Comparison of ENCODE assay signal across 12 cellular contexts in genomic region chr11:82756765-82757650, GRCh38. TPM values are rescaled to one million over a fixed set of nuclear protein-coding genes. Genes with fewer than 3 reads are reported as not detected.
DNase-seq lines count a peak whose midpoint lies in the region; ATAC-seq and TF ChIP-seq lines count a peak whose summit lies in the region.
"Had no signal": no experiment of that assay in that cellular context is flagged by ENCODE, and none has a peak within 500 bp of the region (broad histone marks: within the 10 kb centered on the region; RNA-seq: fewer than 3 reads in every experiment).

No MANE protein-coding gene starts in this region.

- no peaks in the 10 kb centered on the region for H3K36me3 Mint-ChIP-seq in CD8-positive, alpha-beta memory T cell
- no peaks in the 10 kb centered on the region for H3K36me3 Mint-ChIP-seq in neural progenitor cell

- H3K9me3 Mint-ChIP-seq in CD8-positive, alpha-beta memory T cell, result peaks cover 0 to under 1% (median 0%) of the 10 kb centered on the region in 5 donors
- peaks cover 9% of the 10 kb centered on the region for H3K9me3 Mint-ChIP-seq in neural progenitor cell
- H3K9me3 Mint-ChIP-seq: activated T-helper 1 cell treated with anti-CD3 and anti-CD28 coated beads, Interleukin-12 subunit alpha, Interleukin-12 subunit beta, Interleukin-2, Interleukin-4 antibody, amounts not matched to agents 30 ng/mL and 10 ng/mL and 1 ng/mL, durations not matched to agents 14 hours and 24 hours and 36 hours had no signal

- dilution Hi-C loops in mammary epithelial cell (cut with HindIII; ENCODE audit: low sequenced_read_pairs), result no loop called here

- in situ Hi-C loops in mammary epithelial cell (cut with MboI; ENCODE audit: low sequenced_read_pairs in 2 of 2), result no loop called here

- TF ChIP-seq POLR2A in body of pancreas (IDR thresholded peaks at IDR 0.05), result no peak

- WGBS in body of pancreas, 2 donors, result 21 to 36% methylated on average over 7 to 8 of the region's 8 CpGs
- WGBS in mammary epithelial cell (ENCODE audit: low coverage, missing lambda C conversion rate), result 46% methylated on average over 8 of the region's 8 CpGs

- peak overlapping the region; percentile 35 for H3K4me3 ChIP-seq in CD8-positive, alpha-beta memory T cell (ENCODE audit: low read length)
- H3K4me3 ChIP-seq in body of pancreas (no peak overlapping the region), neural progenitor cell (no peak overlapping the region), mammary epithelial cell (replicated peaks in 1 of 3; ENCODE audit: insufficient read depth in 1 of 3, low read depth in 2 of 3, low read length in 3 of 3) (no peak overlapping the region)
- H3K4me3 ChIP-seq: colonic mucosa had no signal

- H3K4me1 ChIP-seq in CD8-positive, alpha-beta memory T cell (ENCODE audit: insufficient read depth, low read length), result peaks cover 19% of the 10 kb centered on the region
- H3K4me1 ChIP-seq in body of pancreas (peaks cover 24% of the 10 kb centered on the region), neural progenitor cell (peaks cover 4% of the 10 kb centered on the region), mammary epithelial cell (ENCODE audit: insufficient read depth, low read length) (no peaks in the 10 kb centered on the region)
- H3K4me1 ChIP-seq: colonic mucosa had no signal

- H3K4me2 ChIP-seq in neural progenitor cell (no peak overlapping the region), mammary epithelial cell (ENCODE audit: insufficient read depth, low read depth, low read length) (no peak overlapping the region)

- H3K27ac ChIP-seq in CD8-positive, alpha-beta memory T cell (ENCODE audit: low read depth, low read length), result no peak overlapping the region
- H3K27ac ChIP-seq in body of pancreas, result peak overlapping the region; percentile 10 to 61 (median 56)
- H3K27ac ChIP-seq in neural progenitor cell, result no peak overlapping the region
- no peak overlapping the region for H3K27ac ChIP-seq in mammary epithelial cell (ENCODE audit: insufficient read depth, low read depth, low read length)
- H3K27ac ChIP-seq: colonic mucosa had no signal

- no peaks in the 10 kb centered on the region for H3K9me3 ChIP-seq in CD8-positive, alpha-beta memory T cell (ENCODE audit: low read length)
- H3K9me3 ChIP-seq in body of pancreas (no peaks in the 10 kb centered on the region), neural progenitor cell (ENCODE audit: low read depth) (no peaks in the 10 kb centered on the region), mammary epithelial cell (replicated peaks; ENCODE audit: insufficient read depth, low read length) (no peaks in the 10 kb centered on the region)
- H3K9me3 ChIP-seq: colonic mucosa had no signal

- BruUV-seq in mammary epithelial cell (replicated peaks; lab: Mats Ljungman, UMichigan), result no TSS peak

- H3K9ac ChIP-seq in neural progenitor cell (no peak overlapping the region), mammary epithelial cell (ENCODE audit: insufficient read depth, low read length) (no peak overlapping the region)

- no peaks in the 10 kb centered on the region for H3K27me3 ChIP-seq in CD8-positive, alpha-beta memory T cell (ENCODE audit: insufficient read depth, low read length, poor library complexity, severe bottlenecking)
- H3K27me3 ChIP-seq in body of pancreas (no peaks in the 10 kb centered on the region), neural progenitor cell (peaks cover 95% of the 10 kb centered on the region), mammary epithelial cell (ENCODE audit: insufficient read depth, low read length) (no peaks in the 10 kb centered on the region)
- H3K27me3 ChIP-seq: colonic mucosa had no signal

- TF ChIP-seq CTCF in body of pancreas (IDR thresholded peaks at IDR 0.05) (no peak), neural progenitor cell (IDR thresholded peaks at IDR 0.05) (no peak), mammary epithelial cell (conservative IDR thresholded peaks at IDR 0.05 in 1 of 2, IDR thresholded peaks at IDR 0.05 in 1 of 2; ENCODE audit: extremely low read depth in 1 of 2, insufficient read depth in 1 of 2, low read depth in 1 of 2, low read length in 2 of 2) (no peak)

- H3F3A ChIP-seq in neural progenitor cell (ENCODE audit: low read depth), result no peaks in the 10 kb centered on the region

- peak in 1 of 5 donors; percentile 14 for DNase-seq in CD8-positive, alpha-beta memory T cell
- DNase-seq in body of pancreas (peak; percentile 23 to 54 (median 38)), neural progenitor cell (ENCODE audit: low spot score) (no peak), mammary epithelial cell (no peak), NCI-H2081 (lab: John Stamatoyannopoulos, UW) (no peak), COLO668 (lab: John Stamatoyannopoulos, UW; ENCODE audit: unreplicated experiment) (no peak)
- DNase-seq: colonic mucosa, KG1, kidney glomerular epithelial cell had no signal

- no peak overlapping the region for H2AFZ ChIP-seq in neural progenitor cell (replicated peaks)
- H2AFZ ChIP-seq in mammary epithelial cell (ENCODE audit: low read depth, low read length), result no peak overlapping the region

- H4K20me1 ChIP-seq in neural progenitor cell (ENCODE audit: low read depth) (peaks cover 31% of the 10 kb centered on the region), mammary epithelial cell (ENCODE audit: insufficient read depth, low read length) (no peaks in the 10 kb centered on the region)

- ATAC-seq in GM21723 (IDR thresholded peaks at IDR 0.05; ENCODE audit: unreplicated experiment) (peak; percentile 49), body of pancreas (peak; percentile 77)

- H3K27ac Mint-ChIP-seq in CD8-positive, alpha-beta memory T cell, result peak overlapping the region in 1 of 8 donors; percentile 85
- H3K27ac Mint-ChIP-seq in neural progenitor cell, result no peak overlapping the region
- H3K27ac Mint-ChIP-seq: activated T-helper 1 cell treated with anti-CD3 and anti-CD28 coated beads, Interleukin-12 subunit alpha, Interleukin-12 subunit beta, Interleukin-2, Interleukin-4 antibody, amounts not matched to agents 30 ng/mL and 10 ng/mL and 1 ng/mL, durations not matched to agents 14 hours and 24 hours and 36 hours had no signal

- peaks cover 4 to 6% of the 10 kb centered on the region in 2 donors for H3K27me3 Mint-ChIP-seq in CD8-positive, alpha-beta memory T cell
- H3K27me3 Mint-ChIP-seq in neural progenitor cell (ENCODE audit: insufficient read depth, low read depth), result peaks cover 10% of the 10 kb centered on the region

- H3K4me1 Mint-ChIP-seq in CD8-positive, alpha-beta memory T cell, result peaks cover 8 to 17% (median 8%) of the 10 kb centered on the region in 3 donors
- H3K4me1 Mint-ChIP-seq in neural progenitor cell, result peaks cover 37% of the 10 kb centered on the region

- intact Hi-C loops in body of pancreas (cut with DNase I), result no loop called here
- intact Hi-C loops in mammary epithelial cell (cut with micrococcal nuclease), result no loop called here

- POLR2A ChIA-PET in CD8-positive, alpha-beta memory T cell (lab: Charles Lee), result no interaction called here

- CTCF ChIA-PET in CD8-positive, alpha-beta memory T cell (lab: Charles Lee), result no interaction called here
- CTCF ChIA-PET in mammary epithelial cell (lab: Charles Lee; ENCODE audit: low non-redundant PET), result no interaction called here

- no peaks in the 10 kb centered on the region for H3K79me2 ChIP-seq in neural progenitor cell (ENCODE audit: low read depth)
- H3K79me2 ChIP-seq in mammary epithelial cell (ENCODE audit: insufficient read depth, low read length), result no peaks in the 10 kb centered on the region

- no peaks in the 10 kb centered on the region for H3K36me3 ChIP-seq in CD8-positive, alpha-beta memory T cell (ENCODE audit: insufficient read depth, low read length)
- H3K36me3 ChIP-seq in body of pancreas (replicated peaks in 1 of 2; ENCODE audit: insufficient read depth in 1 of 2, low read depth in 2 of 2) (no peaks in the 10 kb centered on the region), neural progenitor cell (no peaks in the 10 kb centered on the region), mammary epithelial cell (ENCODE audit: insufficient read depth, low read length) (no peaks in the 10 kb centered on the region)
- H3K36me3 ChIP-seq: colonic mucosa had no signal

- peak overlapping the region in 6 of 7 donors; percentile 4 to 79 (median 30) for H3K4me3 Mint-ChIP-seq in CD8-positive, alpha-beta memory T cell
- H3K4me3 Mint-ChIP-seq in neural progenitor cell, result peak overlapping the region; percentile 2
- H3K4me3 Mint-ChIP-seq: activated T-helper 1 cell treated with anti-CD3 and anti-CD28 coated beads, Interleukin-12 subunit alpha, Interleukin-12 subunit beta, Interleukin-2, Interleukin-4 antibody, amounts not matched to agents 30 ng/mL and 10 ng/mL and 1 ng/mL, durations not matched to agents 14 hours and 24 hours and 36 hours had no signal

RNA-seq across cellular contexts. Expression of gene FAM181B, which starts 23.3 kb away (rescaled TPM):
- not detected for total RNA-seq in CD8-positive, alpha-beta memory T cell
- not detected for polyA plus RNA-seq in CD8-positive, alpha-beta memory T cell
- 1 to 10 TPM; 1.0 to 5.9 TPM for total RNA-seq in body of pancreas
- total RNA-seq in neural progenitor cell (ENCODE audit: low replicate concordance), result 0.09 TPM in 1 of 2 replicates, not detected in the other
- total RNA-seq in mammary epithelial cell, result 1 to 10 TPM in 1 of 2 donors, under 1 TPM in 1; 0.21 to 1.0 TPM
- 0.05 TPM for polyA plus RNA-seq in mammary epithelial cell
- not detected for polyA minus RNA-seq in mammary epithelial cell
- total RNA-seq: activated T-helper 1 cell treated with anti-CD3 and anti-CD28 coated beads, Interleukin-12 subunit alpha, Interleukin-12 subunit beta, Interleukin-2, Interleukin-4 antibody, amounts not matched to agents 30 ng/mL and 10 ng/mL and 1 ng/mL, durations not matched to agents 14 hours and 24 hours and 36 hours; fibroblast of villous mesenchyme had no signal

Comparison
In these comparisons a context has a peak if more than half of its experiments do, and no peak if none do; other contexts are left out.
1. DNase-seq: peak in body of pancreas (4 of 4); none in neural progenitor cell (single experiment), mammary epithelial cell (single experiment), NCI-H2081 (0 of 2) and COLO668 (single experiment).
2. H3K27ac ChIP-seq: peak in body of pancreas (4 of 4); none in CD8-positive, alpha-beta memory T cell (single experiment), neural progenitor cell (single experiment) and mammary epithelial cell (single experiment).